Comparison of ENCODE assay signal across 9 cellular contexts in genomic region chr15:71125831-71126453, GRCh38. TPM values are rescaled to one million over a fixed set of nuclear protein-coding genes. Genes with fewer than 3 reads are reported as not detected.
DNase-seq lines count a peak whose midpoint lies in the region; ATAC-seq and TF ChIP-seq lines count a peak whose summit lies in the region.
"Had no signal": no experiment of that assay in that cellular context is flagged by ENCODE, and none has a peak within 500 bp of the region (broad histone marks: within the 10 kb centered on the region; RNA-seq: fewer than 3 reads in every experiment).

No MANE protein-coding gene starts in this region.

- peaks cover 5% of the 10 kb centered on the region for H3K9me3 Mint-ChIP-seq in type B pancreatic cell
- no peaks in the 10 kb centered on the region for H3K9me3 Mint-ChIP-seq in activated CD4-positive, alpha-beta memory T cell treated with anti-CD3 and anti-CD28 coated beads for 36 hours
- H3K9me3 Mint-ChIP-seq: T-helper 2 cell treated with Interferon-gamma antibody and Interleukin-4, amounts not matched to agents 5 μg/mL and 100 μg/mL, for 36 hours had no signal

- peak; percentile 42; the same call in 1 of the 2 replicates for TF ChIP-seq CTCF in WI38 (IDR thresholded peaks at IDR 0.05; ENCODE audit: low read depth, low read length)
- peak; percentile 44 for TF ChIP-seq CTCF in type B pancreatic cell (conservative IDR thresholded peaks at IDR 0.05)

- no peak overlapping the region for H3K4me3 ChIP-seq in WI38 (ENCODE audit: low read depth, low read length)

- peaks cover 3% of the 10 kb centered on the region for H3K27me3 Mint-ChIP-seq in type B pancreatic cell
- H3K27me3 Mint-ChIP-seq in activated CD4-positive, alpha-beta memory T cell treated with anti-CD3 and anti-CD28 coated beads for 36 hours, result peaks cover 13% of the 10 kb centered on the region

- intact Hi-C loops in activated CD4-positive, alpha-beta memory T cell treated with anti-CD3 and anti-CD28 coated beads for 36 hours (cut with micrococcal nuclease), result no loop called here

- no peak overlapping the region for H3K27ac Mint-ChIP-seq in type B pancreatic cell
- H3K27ac Mint-ChIP-seq in activated CD4-positive, alpha-beta memory T cell treated with anti-CD3 and anti-CD28 coated beads for 36 hours, result no peak overlapping the region
- H3K27ac Mint-ChIP-seq: T-helper 2 cell treated with Interferon-gamma antibody and Interleukin-4, amounts not matched to agents 5 μg/mL and 100 μg/mL, for 36 hours had no signal

- CTCF ChIA-PET in activated CD4-positive, alpha-beta memory T cell treated with anti-CD3 and anti-CD28 coated beads for 36 hours (lab: Charles Lee), result no interaction called here

- peaks cover 12% of the 10 kb centered on the region for H3K36me3 Mint-ChIP-seq in type B pancreatic cell
- no peaks in the 10 kb centered on the region for H3K36me3 Mint-ChIP-seq in activated CD4-positive, alpha-beta memory T cell treated with anti-CD3 and anti-CD28 coated beads for 36 hours

- POLR2A ChIA-PET in activated CD4-positive, alpha-beta memory T cell treated with anti-CD3 and anti-CD28 coated beads for 36 hours (lab: Charles Lee), result no interaction called here

- no peak overlapping the region for H3K4me3 Mint-ChIP-seq in type B pancreatic cell
- no peak overlapping the region for H3K4me3 Mint-ChIP-seq in activated CD4-positive, alpha-beta memory T cell treated with anti-CD3 and anti-CD28 coated beads for 36 hours
- H3K4me3 Mint-ChIP-seq: T-helper 2 cell treated with Interferon-gamma antibody and Interleukin-4, amounts not matched to agents 5 μg/mL and 100 μg/mL, for 36 hours had no signal

- DNase-seq in HCEC 1CT, result peak; percentile 10
- DNase-seq in hepatic stellate cell (ENCODE audit: low spot score), result peak; percentile 31
- DNase-seq in type B pancreatic cell (ENCODE audit: extremely low spot score, unreplicated experiment), result no peak
- no peak for DNase-seq in activated CD4-positive, alpha-beta memory T cell treated with anti-CD3 and anti-CD28 coated beads for 36 hours
- DNase-seq: NCI-H446 treated with DMSO at 0.1 percent for 48 hours had no signal

- peaks cover 20% of the 10 kb centered on the region for H3K4me1 Mint-ChIP-seq in type B pancreatic cell (ENCODE audit: unreplicated experiment)
- no peaks in the 10 kb centered on the region for H3K4me1 Mint-ChIP-seq in activated CD4-positive, alpha-beta memory T cell treated with anti-CD3 and anti-CD28 coated beads for 36 hours (ENCODE audit: low read depth)

- ATAC-seq in GM21515 (IDR thresholded peaks at IDR 0.05; ENCODE audit: unreplicated experiment), result no peak
- no peak for ATAC-seq in HG03159 (IDR thresholded peaks at IDR 0.05; ENCODE audit: unreplicated experiment)

RNA-seq across cellular contexts. Expression of gene THSD4, which starts 10.7 kb away (rescaled TPM):
- 23.1 and 43.3 TPM in 2 replicates for total RNA-seq in type B pancreatic cell (ENCODE audit: low replicate concordance)
- not detected for total RNA-seq in activated CD4-positive, alpha-beta memory T cell treated with anti-CD3 and anti-CD28 coated beads for 36 hours

Comparison
In these comparisons a context has a peak if more than half of its experiments do, and no peak if none do; other contexts are left out.
1. DNase-seq: peak in HCEC 1CT (single experiment) and hepatic stellate cell (single experiment); none in type B pancreatic cell (single experiment) and activated CD4-positive, alpha-beta memory T cell treated with anti-CD3 and anti-CD28 coated beads for 36 hours (single experiment).
2. RNA of gene THSD4, which starts 10.7 kb away (total RNA-seq): 23.1 to 43.3 TPM in type B pancreatic cell; not detected in activated CD4-positive, alpha-beta memory T cell treated with anti-CD3 and anti-CD28 coated beads for 36 hours; every median in the first group is over 10 times any median in the second.